In genomic region chr14:102063092-102063807, GRCh38 we compare ENCODE assay signal across 8 cellular contexts. TPM values are rescaled to one million over a fixed set of nuclear protein-coding genes. Genes with fewer than 3 reads are reported as not detected.
DNase-seq lines count a peak whose midpoint lies in the region; ATAC-seq, FAIRE-seq and TF ChIP-seq lines count a peak whose summit lies in the region.

No MANE protein-coding gene starts in this region.

- no peak for TF ChIP-seq POLR2A in H54 (IDR thresholded peaks at IDR 0.05; ENCODE audit: low read depth, low read length)

- H3K4me3 ChIP-seq in CD8-positive, alpha-beta memory T cell (ENCODE audit: low read length), result no peak overlapping the region
- H3K4me3 ChIP-seq in kidney epithelial cell (ENCODE audit: low read depth, low read length), result no peak overlapping the region

- no peaks in the 10 kb centered on the region for H3K27me3 ChIP-seq in CD8-positive, alpha-beta memory T cell (ENCODE audit: insufficient read depth, low read length, poor library complexity, severe bottlenecking)
- H3K27me3 ChIP-seq in kidney epithelial cell (ENCODE audit: control insufficient read depth, insufficient read depth, low read length), result no peaks in the 10 kb centered on the region

- FAIRE-seq in H54 (lab: Jason Lieb, UNC), result peak; percentile 96

- ATAC-seq in GM18873 (IDR thresholded peaks at IDR 0.05; ENCODE audit: low FRiP score, unreplicated experiment), result no peak

- DNase-seq in CD8-positive, alpha-beta memory T cell, result peak; percentile 55 to 82 (median 65)
- DNase-seq in H54 (ENCODE audit: insufficient read length, low spot score) (peak; percentile 60), NCI-H2196 treated with DMSO at 0.1 percent for 48 hours (lab: John Stamatoyannopoulos, UW; ENCODE audit: unreplicated experiment) (peak; percentile 35), kidney epithelial cell (ENCODE audit: low read depth) (peak; percentile 68)
- DNase-seq in activated CD4-positive, CD25-positive, alpha-beta regulatory T cell treated with anti-CD3 and anti-CD28 coated beads, Interleukin-2, amount 50 U/mL, for 16 hours (ENCODE audit: low read depth, low spot score), result peak; percentile 38
- DNase-seq in central memory CD4-positive, alpha-beta T cell, result peak; percentile 59
- DNase-seq in stimulated activated CD4-positive, alpha-beta T cell treated with anti-CD3 and anti-CD28 coated beads, Interleukin-2, amount 100 ng/mL, for 24 hours, result peak; percentile 70 to 78

- peaks cover 1% of the 10 kb centered on the region for H3K4me1 ChIP-seq in CD8-positive, alpha-beta memory T cell (ENCODE audit: insufficient read depth, low read length)

- no peaks in the 10 kb centered on the region for H3K36me3 ChIP-seq in CD8-positive, alpha-beta memory T cell (ENCODE audit: insufficient read depth, low read length)
- H3K36me3 ChIP-seq in kidney epithelial cell (ENCODE audit: control insufficient read depth, insufficient read depth, low read length), result no peaks in the 10 kb centered on the region

- H3K4me1 Mint-ChIP-seq in CD8-positive, alpha-beta memory T cell, result peaks cover 10 to 19% (median 18%) of the 10 kb centered on the region in 3 donors

- H3K27me3 Mint-ChIP-seq in CD8-positive, alpha-beta memory T cell, result no peaks in the 10 kb centered on the region

- H3K36me3 Mint-ChIP-seq in CD8-positive, alpha-beta memory T cell, result no peaks in the 10 kb centered on the region

- CTCF ChIA-PET in CD8-positive, alpha-beta memory T cell (lab: Charles Lee), result interaction anchor here (0.7 to 4.2 kb wide), 8 partner anchors 8 to 254 kb away, joined by 3 to 56 read pairs (median 4); no protein-coding TSS in a partner anchor

- H3K9me3 Mint-ChIP-seq in CD8-positive, alpha-beta memory T cell, result no peaks in the 10 kb centered on the region

- H3K27ac Mint-ChIP-seq in CD8-positive, alpha-beta memory T cell, result no peak overlapping the region

- no peak overlapping the region for H3K27ac ChIP-seq in CD8-positive, alpha-beta memory T cell (ENCODE audit: low read depth, low read length)

- POLR2A ChIA-PET in CD8-positive, alpha-beta memory T cell (lab: Charles Lee), result interaction anchor here (1.0 kb wide), 1 partner anchor 23 kb away, joined by 3 read pairs; no protein-coding TSS in a partner anchor

- peak; percentile 36 for TF ChIP-seq CTCF in kidney epithelial cell (IDR thresholded peaks at IDR 0.05; ENCODE audit: insufficient read depth, low read length, poor library complexity, severe bottlenecking)

- H3K9me3 ChIP-seq in CD8-positive, alpha-beta memory T cell (ENCODE audit: low read length), result no peaks in the 10 kb centered on the region

- H3K4me3 Mint-ChIP-seq in CD8-positive, alpha-beta memory T cell, result no peak overlapping the region

RNA-seq across cellular contexts. Expression of gene HSP90AA1, which starts 23.6 kb away (rescaled TPM):
- 1,000 to 10,000 TPM; 1,459 to 1,586 TPM for total RNA-seq in CD8-positive, alpha-beta memory T cell
- polyA plus RNA-seq in CD8-positive, alpha-beta memory T cell, result 579 TPM
- 648 and 691 TPM in 2 replicates for total RNA-seq in kidney epithelial cell
